17 cellular contexts compared by ENCODE assay signal in the genomic region with DNA sequence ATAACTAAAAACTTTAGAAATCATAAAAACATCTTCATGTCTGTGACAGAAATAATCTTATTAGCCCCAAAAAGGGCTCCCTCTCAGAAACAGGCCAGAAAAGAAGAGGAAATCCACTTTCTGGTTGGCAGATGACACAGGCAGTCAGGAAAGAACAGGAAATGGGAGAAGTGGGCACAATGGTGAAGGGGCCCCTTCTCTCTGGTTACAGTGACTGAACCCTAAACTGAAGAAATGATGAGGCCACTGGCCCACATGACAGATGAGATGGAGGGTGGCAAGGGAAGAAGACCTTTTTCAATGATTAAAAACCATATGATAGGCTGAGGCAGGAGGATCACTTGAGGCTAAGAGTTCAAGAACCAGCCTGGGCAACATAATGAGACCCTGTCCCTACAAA. TPM values are rescaled to one million over a fixed set of nuclear protein-coding genes. Genes with fewer than 3 reads are reported as not detected.
A peak's percentile ranks its signal among the peaks of the same experiment; 100 is the strongest.
DNase-seq lines count a peak whose midpoint lies in the region; ATAC-seq and TF ChIP-seq lines count a peak whose summit lies in the region.
"Had no signal": no experiment of that assay in that cellular context is flagged by ENCODE, and none has a peak within 500 bp of the region (broad histone marks: within the 10 kb centered on the region; RNA-seq: fewer than 3 reads in every experiment).

No MANE protein-coding gene starts in this region.

- intact Hi-C loops in uterus (cut with DNase I; ENCODE audit: low total_unique reads), result loop anchor here (10.0 kb wide), 1 partner anchor 900 kb away; no protein-coding TSS in a partner anchor

- peak overlapping the region; percentile 55 for H3K4me2 ChIP-seq in SU-DHL-6 (ENCODE audit: low read depth, low read length, poor library complexity, severe bottlenecking)

- TF ChIP-seq CTCF in SU-DHL-6 (IDR thresholded peaks at IDR 0.05; ENCODE audit: insufficient read depth, low read length, poor library complexity, severe bottlenecking) (no peak), brain microvascular endothelial cell (IDR thresholded peaks at IDR 0.05; ENCODE audit: low read depth, low read length, missing control alignments) (no peak), uterus (IDR thresholded peaks at IDR 0.05) (no peak)

- H3F3A ChIP-seq in SU-DHL-6 (ENCODE audit: insufficient read depth), result peaks cover 32% of the 10 kb centered on the region; the same call in 1 of the 2 replicates

- no peaks in the 10 kb centered on the region for H3K36me3 Mint-ChIP-seq in activated T-cell treated with anti-CD3 and anti-CD28 coated beads, Interleukin-2, amount 50 U/mL, for 72 hours (ENCODE audit: insufficient read depth in 2 of 2)
- no peaks in the 10 kb centered on the region for H3K36me3 Mint-ChIP-seq in naive B cell

- H3K27me3 ChIP-seq in SU-DHL-6 (ENCODE audit: low read length) (no peaks in the 10 kb centered on the region), brain microvascular endothelial cell (replicated peaks) (no peaks in the 10 kb centered on the region), uterus (no peaks in the 10 kb centered on the region)

- H3K9ac ChIP-seq in SU-DHL-6 (ENCODE audit: low read length), result peak overlapping the region; percentile 32; the same call in 1 of the 2 replicates

- peak overlapping the region; percentile 24 for H3K27ac Mint-ChIP-seq in activated T-cell treated with anti-CD3 and anti-CD28 coated beads, Interleukin-2, amount 50 U/mL, for 72 hours
- peak overlapping the region in 5 of 6 donors; percentile 15 to 100 (median 76) for H3K27ac Mint-ChIP-seq in naive B cell

- in situ Hi-C loops in brain microvascular endothelial cell (cut with HindIII; ENCODE audit: low pct_ligation_motif_present, low sequenced_read_pairs), result no loop called here

- H3K4me3 Mint-ChIP-seq in activated T-cell treated with anti-CD3 and anti-CD28 coated beads, Interleukin-2, amount 50 U/mL, for 72 hours, result peak overlapping the region in 1 of 2 donors; percentile 53
- peak overlapping the region in 4 of 8 donors; percentile 58 to 80 (median 65) for H3K4me3 Mint-ChIP-seq in naive B cell
- H3K4me3 Mint-ChIP-seq: CD8-positive, alpha-beta memory T cell had no signal

- no peaks in the 10 kb centered on the region for H3K27me3 Mint-ChIP-seq in activated T-cell treated with anti-CD3 and anti-CD28 coated beads, Interleukin-2, amount 50 U/mL, for 72 hours (ENCODE audit: low read depth)
- H3K27me3 Mint-ChIP-seq in naive B cell, result no peaks in the 10 kb centered on the region
- H3K27me3 Mint-ChIP-seq: CD8-positive, alpha-beta memory T cell had no signal

- DNase-seq in activated T-cell treated with anti-CD3 and anti-CD28 coated beads, Interleukin-2, amount 50 U/mL, for 72 hours, result peak; percentile 16 to 21
- DNase-seq in activated T-cell treated with anti-CD3 and anti-CD28 coated beads, Interleukin-2, amount 50 U/mL, for 48 hours, result no peak
- DNase-seq in naive B cell (no peak), brain microvascular endothelial cell (no peak), uterus (no peak)
- DNase-seq in NK-92 treated with Interleukin-12 subunit alpha and Interleukin-12 subunit beta, amount 100 ng/mL, for 24 hours (lab: John Stamatoyannopoulos, UW), result no peak
- DNase-seq: ACHN; CD8-positive, alpha-beta memory T cell; DND-41; GF-D8; KG1; NCI-H1092 treated with DMSO at 0.1 percent for 48 hours; NCI-H1694; NCI-H345; NCI-H526 treated with DMSO at 0.1 percent for 48 hours had no signal

- no peaks in the 10 kb centered on the region for H3K4me1 ChIP-seq in uterus

- H3K9me3 Mint-ChIP-seq in activated T-cell treated with anti-CD3 and anti-CD28 coated beads, Interleukin-2, amount 50 U/mL, for 72 hours, result no peaks in the 10 kb centered on the region
- H3K9me3 Mint-ChIP-seq in naive B cell, result no peaks in the 10 kb centered on the region
- H3K9me3 Mint-ChIP-seq: CD8-positive, alpha-beta memory T cell had no signal

- H3K36me3 ChIP-seq in SU-DHL-6 (ENCODE audit: low read length) (no peaks in the 10 kb centered on the region), brain microvascular endothelial cell (replicated peaks) (no peaks in the 10 kb centered on the region), uterus (no peaks in the 10 kb centered on the region)

- H4K20me1 ChIP-seq in SU-DHL-6 (ENCODE audit: low read depth, low read length), result no peaks in the 10 kb centered on the region

- peak overlapping the region; percentile 73 for H3K27ac ChIP-seq in SU-DHL-6 (ENCODE audit: low read depth, low read length)
- no peak overlapping the region for H3K27ac ChIP-seq in brain microvascular endothelial cell
- no peak overlapping the region for H3K27ac ChIP-seq in uterus

- no peaks in the 10 kb centered on the region for H3K9me2 ChIP-seq in SU-DHL-6 (replicated peaks; ENCODE audit: insufficient read depth, low read length)

- peaks cover 55% of the 10 kb centered on the region for H3K4me1 Mint-ChIP-seq in activated T-cell treated with anti-CD3 and anti-CD28 coated beads, Interleukin-2, amount 50 U/mL, for 72 hours (ENCODE audit: low read depth)
- peaks cover 59 to 84% (median 76%) of the 10 kb centered on the region in 3 donors for H3K4me1 Mint-ChIP-seq in naive B cell
- H3K4me1 Mint-ChIP-seq: CD8-positive, alpha-beta memory T cell had no signal

- H3K9me3 ChIP-seq in SU-DHL-6 (ENCODE audit: insufficient read depth, low read length), result no peaks in the 10 kb centered on the region
- no peaks in the 10 kb centered on the region for H3K9me3 ChIP-seq in uterus

- no peak for TF ChIP-seq POLR2A in uterus (IDR thresholded peaks at IDR 0.05)

- peak overlapping the region; percentile 23 for H3K4me3 ChIP-seq in SU-DHL-6 (ENCODE audit: insufficient read depth, low read length, poor library complexity, severe bottlenecking)
- H3K4me3 ChIP-seq in brain microvascular endothelial cell (ENCODE audit: low read depth, low read length), result no peak overlapping the region
- H3K4me3 ChIP-seq in uterus, result no peak overlapping the region

- no peaks in the 10 kb centered on the region for H3K79me2 ChIP-seq in SU-DHL-6 (ENCODE audit: insufficient read depth, low read length)

- peak; percentile 72 to 77 for ATAC-seq in activated T-cell treated with anti-CD3 and anti-CD28 coated beads, Interleukin-2, amount 50 U/mL, for 72 hours (replicated peaks in 1 of 2)
- ATAC-seq in naive B cell (ENCODE audit: low read depth in 2 of 2), result no peak
- ATAC-seq: Right ventricle myocardium inferior had no signal

- H2AFZ ChIP-seq in SU-DHL-6 (ENCODE audit: low read depth, low read length, severe bottlenecking), result no peak overlapping the region

RNA-seq across cellular contexts. Expression of gene TCTN1, which starts 21.1 kb away (rescaled TPM):
- 1 to 10 TPM; 9.7 to 10.0 TPM for total RNA-seq in activated T-cell treated with anti-CD3 and anti-CD28 coated beads, Interleukin-2, amount 50 U/mL, for 72 hours
- polyA plus RNA-seq in naive B cell (ENCODE audit: low read depth in 6 of 6), result 100 to 1,000 TPM in 1 of 6 donors, 10 to 100 TPM in 5; 52.8 to 109 (median 84.3) TPM
- 10 to 100 TPM; 40.0 to 61.8 (median 49.9) TPM for total RNA-seq in uterus

RNA-seq across cellular contexts. Expression of gene PPTC7, which starts 51.9 kb away (rescaled TPM):
- total RNA-seq in activated T-cell treated with anti-CD3 and anti-CD28 coated beads, Interleukin-2, amount 50 U/mL, for 72 hours, result 10 to 100 TPM; 42.6 to 42.9 TPM
- polyA plus RNA-seq in naive B cell (ENCODE audit: low read depth in 6 of 6), result 10 to 100 TPM in 5 of 6 donors, 1 to 10 TPM in 1; 7.1 to 21.3 (median 15.9) TPM
- total RNA-seq in uterus, result 10 to 100 TPM in 3 of 4 donors, 1 to 10 TPM in 1; 3.6 to 34.1 (median 21.1) TPM

RNA-seq across cellular contexts. Expression of gene HVCN1, which starts 53.9 kb away (rescaled TPM):
- 10 to 100 TPM; 10.5 to 12.8 TPM for total RNA-seq in activated T-cell treated with anti-CD3 and anti-CD28 coated beads, Interleukin-2, amount 50 U/mL, for 72 hours
- 100 to 1,000 TPM; 654 to 887 (median 845) TPM for polyA plus RNA-seq in naive B cell (ENCODE audit: low read depth in 6 of 6)
- 10 to 100 TPM in 3 of 4 donors, 1 to 10 TPM in 1; 3.8 to 18.1 (median 14.0) TPM for total RNA-seq in uterus

Comparison
In these comparisons a context has a peak if more than half of its experiments do, and no peak if none do; other contexts are left out.
1. DNase-seq: peak in activated T-cell treated with anti-CD3 and anti-CD28 coated beads, Interleukin-2, amount 50 U/mL, for 72 hours (2 of 2); none in activated T-cell treated with anti-CD3 and anti-CD28 coated beads, Interleukin-2, amount 50 U/mL, for 48 hours (0 of 2), naive B cell (single experiment), brain microvascular endothelial cell (single experiment), uterus (0 of 2) and NK-92 treated with Interleukin-12 subunit alpha and Interleukin-12 subunit beta, amount 100 ng/mL, for 24 hours (single experiment).
2. ATAC-seq: peak in activated T-cell treated with anti-CD3 and anti-CD28 coated beads, Interleukin-2, amount 50 U/mL, for 72 hours (2 of 2); none in naive B cell (0 of 2).